ENCODE assay signal across 8 cellular contexts in genomic region chr2:157875720-157876065, GRCh38.
DNase-seq lines count a peak whose midpoint lies in the region; ATAC-seq and TF ChIP-seq lines count a peak whose summit lies in the region.

No MANE protein-coding gene starts in this region.

- in situ Hi-C loops in astrocyte of the cerebellum (cut with HindIII; ENCODE audit: low sequenced_read_pairs) = loop anchor here (5.0 kb wide), 1 partner anchor 88 kb away; no protein-coding TSS in a partner anchor

- ATAC-seq in HG02870 (IDR thresholded peaks at IDR 0.05; ENCODE audit: unreplicated experiment) = peak; percentile 37

- H3K4me3 ChIP-seq in astrocyte of the cerebellum (ENCODE audit: low read depth, low read length) = peak overlapping the region; percentile 61

- DNase-seq in NCI-H2171 treated with DMSO at 0.1 percent for 48 hours (lab: John Stamatoyannopoulos, UW) (peak; percentile 31), NCI-H2171 (lab: John Stamatoyannopoulos, UW) (no peak), RPMI8226 (peak; percentile 65), astrocyte of the cerebellum (ENCODE audit: low read depth) (no peak), iris pigment epithelial cell (ENCODE audit: low read depth) (peak; percentile 49), COLO829 (ENCODE audit: low spot score) (no peak)
- DNase-seq in stimulated activated CD4-positive, alpha-beta T cell treated with anti-CD3 and anti-CD28 coated beads, Interleukin-4, amount 100 ng/mL, for 1 hour = peak; percentile 68

- TF ChIP-seq CTCF in astrocyte of the cerebellum (IDR thresholded peaks at IDR 0.05; ENCODE audit: low read depth, low read length, missing control alignments) = no peak

Comparison
In these comparisons a context has a peak if more than half of its experiments do, and no peak if none do; other contexts are left out.
1. DNase-seq: peak in NCI-H2171 treated with DMSO at 0.1 percent for 48 hours (single experiment), RPMI8226 (single experiment), iris pigment epithelial cell (single experiment) and stimulated activated CD4-positive, alpha-beta T cell treated with anti-CD3 and anti-CD28 coated beads, Interleukin-4, amount 100 ng/mL, for 1 hour (single experiment); none in NCI-H2171 (single experiment), astrocyte of the cerebellum (single experiment) and COLO829 (single experiment).